In the genomic region with DNA sequence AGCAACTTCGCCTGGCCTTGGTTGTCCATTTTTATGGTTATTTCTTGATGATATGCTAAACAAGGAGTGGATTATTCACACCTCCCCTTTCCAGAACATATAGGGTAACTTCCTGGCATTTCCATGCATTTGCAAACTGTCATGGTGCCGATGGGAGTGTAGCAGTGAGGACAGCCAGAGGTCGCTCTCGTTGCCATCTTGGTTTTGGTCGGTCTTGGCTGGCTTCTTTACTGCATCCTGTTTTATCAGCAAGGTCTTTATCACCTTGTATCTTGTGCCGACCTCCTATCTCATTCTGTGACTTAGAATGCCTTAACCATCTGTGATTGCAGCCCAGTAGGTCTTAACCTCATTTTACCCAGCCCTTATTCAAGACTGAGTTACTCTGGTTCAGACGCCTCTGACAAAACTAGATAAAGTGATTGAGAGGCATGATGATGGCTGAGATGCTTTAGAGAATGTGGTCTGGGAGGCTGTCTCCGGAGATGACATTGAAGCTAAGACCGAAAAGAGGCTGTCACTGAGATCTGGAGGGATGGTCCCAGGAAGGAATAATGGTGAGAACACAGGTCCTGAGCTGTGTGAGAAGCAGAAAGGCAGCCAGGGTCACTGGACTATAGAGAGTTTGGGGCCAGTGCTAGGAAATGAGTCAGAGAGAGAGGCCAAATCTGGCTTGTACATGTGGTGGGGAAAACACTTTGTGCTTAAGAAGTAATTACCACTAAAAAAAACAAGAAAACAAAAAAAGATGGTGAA, we compare ENCODE assay signal across 25 cellular contexts. TPM values are rescaled to one million over a fixed set of nuclear protein-coding genes. Genes with fewer than 3 reads are reported as not detected.
DNase-seq lines count a peak whose midpoint lies in the region; ATAC-seq, FAIRE-seq and TF ChIP-seq lines count a peak whose summit lies in the region.
"Had no signal": no experiment of that assay in that cellular context is flagged by ENCODE, and none has a peak within 500 bp of the region (broad histone marks: within the 10 kb centered on the region; RNA-seq: fewer than 3 reads in every experiment).

No MANE protein-coding gene starts in this region.

- H3K9ac ChIP-seq in GM12878 (ENCODE audit: control insufficient read depth, insufficient read depth, low read length): no peak overlapping the region
- H3K9ac ChIP-seq: KMS-11 had no signal

- no peaks in the 10 kb centered on the region for H4K20me1 ChIP-seq in GM12878 (ENCODE audit: control insufficient read depth, insufficient read depth)

- peak in 1 of 2 experiments; percentile 63; a peak in 2 of 4 replicates for TF ChIP-seq EP300 in GM12878 (IDR thresholded peaks at IDR 0.05; ENCODE audit: borderline replicate concordance in 1 of 2, control insufficient read depth in 1 of 2, low read depth in 2 of 2, low read length in 2 of 2)
- no peak for TF ChIP-seq EP300 in upper lobe of left lung (IDR thresholded peaks at IDR 0.05)

- in situ Hi-C loops in GM12878 (cut with MboI): no loop called here

- H3K4me1 ChIP-seq in GM12878 (ENCODE audit: control insufficient read depth, insufficient read depth, low read length) (peaks cover 11% of the 10 kb centered on the region; the same call in 1 of the 2 replicates), upper lobe of left lung (peaks cover 0 to 12% (median 1%) of the 10 kb centered on the region in 4 donors)
- H3K4me1 ChIP-seq: pancreas, SJSA1 had no signal

- H2AFZ ChIP-seq in GM12878 (ENCODE audit: control insufficient read depth, low read depth, low read length): no peak overlapping the region

- no peak for TF ChIP-seq POLR2A in GM12878 (IDR thresholded peaks at IDR 0.05; ENCODE audit: low read depth, low read length)
- no peak for TF ChIP-seq POLR2A in upper lobe of left lung (IDR thresholded peaks at IDR 0.05)

- H3K4me3 ChIP-seq in GM12878: 0 out of 2 replicates have a peak overlapping the region, but pooled peaks have one; percentile 1
- no peak overlapping the region for H3K4me3 ChIP-seq in upper lobe of left lung
- H3K4me3 ChIP-seq: pancreas, SJSA1, smooth muscle cell had no signal

- peak; percentile 41 for ATAC-seq in GM18519 (IDR thresholded peaks at IDR 0.05; ENCODE audit: low FRiP score, unreplicated experiment)
- peak; percentile 65 for ATAC-seq in HG02885 (IDR thresholded peaks at IDR 0.05; ENCODE audit: poor library complexity, unreplicated experiment)
- ATAC-seq in GM12878: peak; percentile 80
- no peak for ATAC-seq in upper lobe of left lung (ENCODE audit: low FRiP score in 2 of 2)
- ATAC-seq: activated T-cell treated with anti-CD3 and anti-CD28 coated beads, Interleukin-2, amount 50 U/mL, for 4 hours; left ventricle myocardium superior; pancreas; WTC11 had no signal

- BruUV-seq in GM12878 (replicated peaks; lab: Mats Ljungman, UMichigan): TSS peak; percentile 94

- SMC1A ChIA-PET in GM12878 (lab: Charles Lee; ENCODE audit: uncharacterized antibody, unreplicated experiment): interaction anchor here (0.6 to 4.4 kb wide), 22 partner anchors 9 to 156 kb away, joined by 3 to 19 read pairs (median 4); no protein-coding TSS in a partner anchor

- H3K27ac ChIP-seq in GM12878 (ENCODE audit: control insufficient read depth, insufficient read depth): peak overlapping the region; percentile 33; the same call in 1 of the 2 replicates
- peak overlapping the region; percentile 27 to 88 (median 66) for H3K27ac ChIP-seq in upper lobe of left lung
- H3K27ac ChIP-seq: KMS-11, pancreas, SJSA1 had no signal

- RAD21 ChIA-PET in GM12878 (lab: Charles Lee; ENCODE audit: unreplicated experiment): interaction anchor here (0.9 to 3.4 kb wide), 14 partner anchors 16 to 113 kb away, joined by 3 to 16 read pairs (median 4); a partner anchor contains a TSS

- H3K79me2 ChIP-seq in GM12878 (ENCODE audit: control insufficient read depth, insufficient read depth, low read length): no peaks in the 10 kb centered on the region; the same call in 1 of the 2 replicates

- peak; percentile 77 for DNase-seq in GM12878 (ENCODE audit: low read depth, low spot score)
- DNase-seq in upper lobe of left lung: no peak
- DNase-seq in stimulated activated CD4-positive, alpha-beta T cell treated with anti-CD3 and anti-CD28 coated beads, Interleukin-4, amount 100 ng/mL, for 4 hours: no peak
- DNase-seq in NCI-H510A treated with DMSO at 0.1 percent for 48 hours (lab: John Stamatoyannopoulos, UW): no peak
- DNase-seq in stimulated activated naive CD4-positive, alpha-beta T cell (lab: John Stamatoyannopoulos, UW): no peak
- DNase-seq: activated CD4-positive, alpha-beta T cell treated with anti-CD3 and anti-CD28 coated beads, Interleukin-2, amount 50 U/mL, for 1 hour; activated T-cell treated with anti-CD3 and anti-CD28 coated beads, Interleukin-2, amount 50 U/mL, for 4 hours; CD4-positive, CD25-positive, alpha-beta regulatory T cell; cerebellar nuclear complex; left ventricle myocardium superior; MM.1S; NCI-H2029; NCI-H526; pancreas; stimulated activated CD4-positive, alpha-beta T cell treated with anti-CD3 and anti-CD28 coated beads, Interleukin-2, amount 100 ng/mL, for 24 hours had no signal

- POLR2A ChIA-PET in GM12878 (lab: Charles Lee): interaction anchor here (0.6 to 2.9 kb wide), 13 partner anchors 12 to 158 kb away, joined by 3 to 15 read pairs (median 4); a partner anchor contains a TSS

- peak overlapping the region; percentile 19; the same call in 1 of the 2 replicates for H3K4me2 ChIP-seq in GM12878 (ENCODE audit: control insufficient read depth, insufficient read depth)
- H3K4me2 ChIP-seq: KMS-11, smooth muscle cell had no signal

- peak in 1 of 3 experiments; percentile 23; a peak in 1 of 6 replicates for TF ChIP-seq CTCF in GM12878 (IDR thresholded peaks at IDR 0.05 in 2 of 3, conservative IDR thresholded peaks at IDR 0.05 in 1 of 3; ENCODE audit: control insufficient read depth in 2 of 3, extremely low read depth in 1 of 3, insufficient read depth in 1 of 3, low read depth in 3 of 3, low read length in 3 of 3)
- TF ChIP-seq CTCF in upper lobe of left lung (IDR thresholded peaks at IDR 0.05): no peak

- intact Hi-C loops in GM12878 (cut with micrococcal nuclease; ENCODE audit: unreplicated experiment): loop anchor here (1.0 to 2.0 kb wide), 3 partner anchors 26 to 59 kb away; no protein-coding TSS in a partner anchor

- 26% methylated on average over 9 of the region's 9 CpGs for WGBS in GM12878 (ENCODE audit: insufficient coverage, insufficient replicate concordance, low lambda C conversion rate, missing lambda C conversion rate)
- WGBS in upper lobe of left lung, 2 donors: 86 to 92% methylated on average over 9 of the region's 9 CpGs

- CTCF ChIA-PET in GM12878 (lab: Yijun Ruan, JAX): interaction anchor here (0.8 to 2.4 kb wide), 17 partner anchors 15 to 113 kb away, joined by 3 to 12 read pairs (median 4); no protein-coding TSS in a partner anchor

- H3K9me3 ChIP-seq in GM12878 (replicated peaks; ENCODE audit: control insufficient read depth, insufficient read depth, low read length) (no peaks in the 10 kb centered on the region; the same call in 2 of the 3 replicates), upper lobe of left lung (no peaks in the 10 kb centered on the region)
- H3K9me3 ChIP-seq: pancreas, SJSA1 had no signal

- no peak for TF ChIP-seq RAD21 in GM12878 (IDR thresholded peaks at IDR 0.05; ENCODE audit: insufficient read depth, low read depth, low read length)

- no peak for FAIRE-seq in GM12878 (lab: Jason Lieb, UNC)
- FAIRE-seq: D721Med, GM12892, islet of Langerhans, pancreas, RCC 7860 had no signal

- H3K27me3 ChIP-seq in GM12878 (replicated peaks in 1 of 2; ENCODE audit: control insufficient read depth in 2 of 2, insufficient read depth in 2 of 2, low read length in 1 of 2) (no peaks in the 10 kb centered on the region), upper lobe of left lung (peaks cover 0 to 19% (median 3%) of the 10 kb centered on the region in 4 donors)
- H3K27me3 ChIP-seq: SJSA1 had no signal

- H3K36me3 ChIP-seq in GM12878 (ENCODE audit: control insufficient read depth in 2 of 2, insufficient read depth in 2 of 2, low read length in 1 of 2) (no peaks in the 10 kb centered on the region; a peak in 1 of 4 replicates), upper lobe of left lung (no peaks in the 10 kb centered on the region)
- H3K36me3 ChIP-seq: pancreas, SJSA1 had no signal

RNA-seq across cellular contexts. Expression of a gene that starts 2.9 kb away (rescaled TPM):
- 21.7 and 24.4 TPM in 2 replicates for total RNA-seq in GM12878 (2013; cell fraction: nucleolus; rRNA removed)
- total RNA-seq in GM12878 (2014; rRNA removed) (2.4 and 2.5 TPM in 2 replicates), GM12878 (2014; rRNA removed; fragmentation: Illumina TruSeq; extraction: Trizol) (2.6 and 3.0 TPM in 2 replicates), GM12878 (2021) (4.1 and 4.2 TPM in 2 replicates), upper lobe of left lung (1 to 10 TPM; 4.1 to 8.3 (median 6.5) TPM)
- polyA plus RNA-seq in GM12878 (2011; ENCODE audit: low read depth): 2.3 TPM
- polyA plus RNA-seq in GM12878 (2011; rRNA removed) (62.8 and 71.4 TPM in 2 replicates), GM12878 (2014; fragmentation: Illumina TruSeq; extraction: Trizol) (3.2 and 3.7 TPM in 2 replicates), GM12878 (2014; fragmentation: Nextera tagmentation; extraction: Ambion mirVana) (under 1 TPM; 0.42 to 0.53 TPM), GM12878 (2014; rRNA removed) (3.0 TPM in 2 replicates), GM12878 (2016; fragmentation: Nextera tagmentation; extraction: Ambion mirVana) (1 to 10 TPM; 1.7 to 3.8 TPM)
- 59.7 and 62.9 TPM in 2 replicates for polyA plus RNA-seq in GM12878 (2011; cell fraction: cytosol; rRNA removed)
- polyA plus RNA-seq in GM12878 (2011; cell fraction: nucleus; rRNA removed): 37.7 and 42.3 TPM in 2 replicates
- polyA plus RNA-seq in GM12878 (2012): 5.0 and 5.5 TPM in 2 replicates
- 61.7 and 63.7 TPM in 2 replicates for polyA minus RNA-seq in GM12878 (2011; rRNA and poly(A)+ RNA removed)
- polyA minus RNA-seq in GM12878 (2011; cell fraction: cytosol; rRNA and poly(A)+ RNA removed): 23.4 and 23.9 TPM in 2 replicates
- 12.7 and 17.6 TPM in 2 replicates for polyA minus RNA-seq in GM12878 (2011; cell fraction: nucleus; rRNA and poly(A)+ RNA removed)
- total RNA-seq: CD4-positive, CD25-positive, alpha-beta regulatory T cell; SJSA1 had no signal

RNA-seq across cellular contexts. Expression of a gene that starts 32.5 kb away (rescaled TPM):
- 830 and 863 TPM in 2 replicates for total RNA-seq in GM12878 (2013; cell fraction: nucleolus; rRNA removed)
- total RNA-seq in GM12878 (2014; rRNA removed): 46.0 and 49.5 TPM in 2 replicates
- 36.8 and 37.5 TPM in 2 replicates for total RNA-seq in GM12878 (2014; rRNA removed; fragmentation: Illumina TruSeq; extraction: Trizol)
- total RNA-seq in GM12878 (2021): 40.3 and 44.5 TPM in 2 replicates
- polyA plus RNA-seq in GM12878 (2011; ENCODE audit: low read depth): 45.1 TPM
- polyA plus RNA-seq in GM12878 (2011; rRNA removed): 256 and 257 TPM in 2 replicates
- polyA plus RNA-seq in GM12878 (2011; cell fraction: cytosol; rRNA removed): 161 and 187 TPM in 2 replicates
- 216 and 284 TPM in 2 replicates for polyA plus RNA-seq in GM12878 (2011; cell fraction: nucleus; rRNA removed)
- polyA plus RNA-seq in GM12878 (2012): 58.1 and 84.6 TPM in 2 replicates
- 36.4 and 44.8 TPM in 2 replicates for polyA plus RNA-seq in GM12878 (2014; fragmentation: Illumina TruSeq; extraction: Trizol)
- 10 to 100 TPM; 17.6 to 24.7 TPM for polyA plus RNA-seq in GM12878 (2014; fragmentation: Nextera tagmentation; extraction: Ambion mirVana)
- 36.8 and 41.6 TPM in 2 replicates for polyA plus RNA-seq in GM12878 (2014; rRNA removed)
- polyA plus RNA-seq in GM12878 (2016; fragmentation: Nextera tagmentation; extraction: Ambion mirVana): 10 to 100 TPM; 12.7 to 15.1 TPM
- 315 and 350 TPM in 2 replicates for polyA minus RNA-seq in GM12878 (2011; rRNA and poly(A)+ RNA removed)
- polyA minus RNA-seq in GM12878 (2011; cell fraction: cytosol; rRNA and poly(A)+ RNA removed): 107 and 115 TPM in 2 replicates
- polyA minus RNA-seq in GM12878 (2011; cell fraction: nucleus; rRNA and poly(A)+ RNA removed): 222 and 331 TPM in 2 replicates
- 10 to 100 TPM; 21.0 to 58.7 (median 32.8) TPM for total RNA-seq in upper lobe of left lung

Comparison
In these comparisons a context has a peak if more than half of its experiments do, and no peak if none do; other contexts are left out.
1. ATAC-seq: peak in GM18519 (single experiment), HG02885 (single experiment) and GM12878 (single experiment); none in upper lobe of left lung (0 of 2).